In the genomic region with DNA sequence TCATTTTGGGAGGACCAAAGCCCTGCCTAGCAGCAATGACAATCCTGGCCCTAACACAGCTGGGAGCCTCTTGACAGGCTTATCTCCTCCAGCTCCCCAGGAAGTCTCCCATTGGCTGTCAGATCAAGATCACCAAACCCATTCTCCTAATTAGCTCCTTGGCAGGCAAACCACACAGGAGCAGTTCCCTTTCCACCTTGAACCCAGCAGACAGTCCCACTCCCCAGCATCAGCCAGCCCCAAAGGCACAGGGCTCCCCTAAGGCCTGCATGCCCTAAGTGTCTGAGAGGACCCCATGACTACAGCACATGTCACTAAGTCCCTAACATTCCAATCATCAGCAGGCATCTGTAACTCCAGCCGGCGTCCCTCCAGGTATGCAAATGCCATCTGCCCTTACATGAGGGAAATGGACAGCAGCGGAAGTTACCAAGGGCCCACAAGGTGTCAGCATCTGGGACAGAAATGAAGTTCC, we compare ENCODE assay signal across 1 cellular context.
TF ChIP-seq lines count a peak whose summit lies in the region.

No MANE protein-coding gene starts in this region.

TF ChIP-seq in HEK293, 187 proteins besides CTCF, POLR2A, EP300 and RAD21 (continued from another document and continues in another):
- TF ChIP-seq HOXD13 (CRISPR knock-in tag; IDR thresholded peaks at IDR 0.05; ENCODE audit: borderline replicate concordance), result no peak
- TF ChIP-seq, protein P1, sequence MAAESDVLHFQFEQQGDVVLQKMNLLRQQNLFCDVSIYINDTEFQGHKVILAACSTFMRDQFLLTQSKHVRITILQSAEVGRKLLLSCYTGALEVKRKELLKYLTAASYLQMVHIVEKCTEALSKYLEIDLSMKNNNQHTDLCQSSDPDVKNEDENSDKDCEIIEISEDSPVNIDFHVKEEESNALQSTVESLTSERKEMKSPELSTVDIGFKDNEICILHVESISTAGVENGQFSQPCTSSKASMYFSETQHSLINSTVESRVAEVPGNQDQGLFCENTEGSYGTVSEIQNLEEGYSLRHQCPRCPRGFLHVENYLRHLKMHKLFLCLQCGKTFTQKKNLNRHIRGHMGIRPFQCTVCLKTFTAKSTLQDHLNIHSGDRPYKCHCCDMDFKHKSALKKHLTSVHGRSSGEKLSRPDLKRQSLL (tag by site-specific recombination; IDR thresholded peaks at IDR 0.05), result no peak
- no peak for TF ChIP-seq ZNF830 (tag by site-specific recombination; IDR thresholded peaks at IDR 0.05; ENCODE audit: low read depth)
- no peak for TF ChIP-seq TRIM28 (IDR thresholded peaks at IDR 0.05; ENCODE audit: borderline replicate concordance, low read length)
- TF ChIP-seq OSR2 (tag by site-specific recombination; IDR thresholded peaks at IDR 0.05), result peak; percentile 97
- TF ChIP-seq KLF10 (tag by site-specific recombination; IDR thresholded peaks at IDR 0.05), result 0 out of 2 replicates have a peak, but pooled peaks have one; percentile 4
- TF ChIP-seq GLIS1 (tag by site-specific recombination; IDR thresholded peaks at IDR 0.05), result peak; percentile 81
- no peak for TF ChIP-seq ZNF112 (tag by site-specific recombination; IDR thresholded peaks at IDR 0.05)
- TF ChIP-seq ZIC2 (tag by site-specific recombination; IDR thresholded peaks at IDR 0.05), result peak; percentile 95
- TF ChIP-seq ZNF843 (tag by site-specific recombination; IDR thresholded peaks at IDR 0.05), result peak; percentile 87
- TF ChIP-seq ZNF629 (tag by site-specific recombination; IDR thresholded peaks at IDR 0.05), result peak; percentile 72
- TF ChIP-seq, protein P2, sequence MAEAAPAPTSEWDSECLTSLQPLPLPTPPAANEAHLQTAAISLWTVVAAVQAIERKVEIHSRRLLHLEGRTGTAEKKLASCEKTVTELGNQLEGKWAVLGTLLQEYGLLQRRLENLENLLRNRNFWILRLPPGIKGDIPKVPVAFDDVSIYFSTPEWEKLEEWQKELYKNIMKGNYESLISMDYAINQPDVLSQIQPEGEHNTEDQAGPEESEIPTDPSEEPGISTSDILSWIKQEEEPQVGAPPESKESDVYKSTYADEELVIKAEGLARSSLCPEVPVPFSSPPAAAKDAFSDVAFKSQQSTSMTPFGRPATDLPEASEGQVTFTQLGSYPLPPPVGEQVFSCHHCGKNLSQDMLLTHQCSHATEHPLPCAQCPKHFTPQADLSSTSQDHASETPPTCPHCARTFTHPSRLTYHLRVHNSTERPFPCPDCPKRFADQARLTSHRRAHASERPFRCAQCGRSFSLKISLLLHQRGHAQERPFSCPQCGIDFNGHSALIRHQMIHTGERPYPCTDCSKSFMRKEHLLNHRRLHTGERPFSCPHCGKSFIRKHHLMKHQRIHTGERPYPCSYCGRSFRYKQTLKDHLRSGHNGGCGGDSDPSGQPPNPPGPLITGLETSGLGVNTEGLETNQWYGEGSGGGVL (tag by site-specific recombination; IDR thresholded peaks at IDR 0.05), result no peak
- TF ChIP-seq GLI4 (tag by site-specific recombination; IDR thresholded peaks at IDR 0.05), result no peak
- no peak for TF ChIP-seq ZBTB7A (tag by site-specific recombination; IDR thresholded peaks at IDR 0.05; ENCODE audit: low read depth)
- no peak for TF ChIP-seq ZNF707 (tag by site-specific recombination; IDR thresholded peaks at IDR 0.05)
- TF ChIP-seq FEZF1 (tag by site-specific recombination; IDR thresholded peaks at IDR 0.05), result peak; percentile 89
- no peak for TF ChIP-seq ZNF311 (tag by site-specific recombination; IDR thresholded peaks at IDR 0.05; ENCODE audit: borderline replicate concordance)
- TF ChIP-seq, protein P3, sequence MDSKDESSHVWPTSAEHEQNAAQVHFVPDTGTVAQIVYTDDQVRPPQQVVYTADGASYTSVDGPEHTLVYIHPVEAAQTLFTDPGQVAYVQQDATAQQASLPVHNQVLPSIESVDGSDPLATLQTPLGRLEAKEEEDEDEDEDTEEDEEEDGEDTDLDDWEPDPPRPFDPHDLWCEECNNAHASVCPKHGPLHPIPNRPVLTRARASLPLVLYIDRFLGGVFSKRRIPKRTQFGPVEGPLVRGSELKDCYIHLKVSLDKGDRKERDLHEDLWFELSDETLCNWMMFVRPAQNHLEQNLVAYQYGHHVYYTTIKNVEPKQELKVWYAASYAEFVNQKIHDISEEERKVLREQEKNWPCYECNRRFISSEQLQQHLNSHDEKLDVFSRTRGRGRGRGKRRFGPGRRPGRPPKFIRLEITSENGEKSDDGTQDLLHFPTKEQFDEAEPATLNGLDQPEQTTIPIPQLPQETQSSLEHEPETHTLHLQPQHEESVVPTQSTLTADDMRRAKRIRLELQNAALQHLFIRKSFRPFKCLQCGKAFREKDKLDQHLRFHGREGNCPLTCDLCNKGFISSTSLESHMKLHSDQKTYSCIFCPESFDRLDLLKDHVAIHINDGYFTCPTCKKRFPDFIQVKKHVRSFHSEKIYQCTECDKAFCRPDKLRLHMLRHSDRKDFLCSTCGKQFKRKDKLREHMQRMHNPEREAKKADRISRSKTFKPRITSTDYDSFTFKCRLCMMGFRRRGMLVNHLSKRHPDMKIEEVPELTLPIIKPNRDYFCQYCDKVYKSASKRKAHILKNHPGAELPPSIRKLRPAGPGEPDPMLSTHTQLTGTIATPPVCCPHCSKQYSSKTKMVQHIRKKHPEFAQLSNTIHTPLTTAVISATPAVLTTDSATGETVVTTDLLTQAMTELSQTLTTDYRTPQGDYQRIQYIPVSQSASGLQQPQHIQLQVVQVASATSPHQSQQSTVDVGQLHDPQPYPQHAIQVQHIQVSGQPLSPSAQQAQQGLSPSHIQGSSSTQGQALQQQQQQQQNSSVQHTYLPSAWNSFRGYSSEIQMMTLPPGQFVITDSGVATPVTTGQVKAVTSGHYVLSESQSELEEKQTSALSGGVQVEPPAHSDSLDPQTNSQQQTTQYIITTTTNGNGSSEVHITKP (tag by site-specific recombination; IDR thresholded peaks at IDR 0.05), result peak; percentile 29; the same call in 1 of the 2 replicates
- TF ChIP-seq, protein P4, sequence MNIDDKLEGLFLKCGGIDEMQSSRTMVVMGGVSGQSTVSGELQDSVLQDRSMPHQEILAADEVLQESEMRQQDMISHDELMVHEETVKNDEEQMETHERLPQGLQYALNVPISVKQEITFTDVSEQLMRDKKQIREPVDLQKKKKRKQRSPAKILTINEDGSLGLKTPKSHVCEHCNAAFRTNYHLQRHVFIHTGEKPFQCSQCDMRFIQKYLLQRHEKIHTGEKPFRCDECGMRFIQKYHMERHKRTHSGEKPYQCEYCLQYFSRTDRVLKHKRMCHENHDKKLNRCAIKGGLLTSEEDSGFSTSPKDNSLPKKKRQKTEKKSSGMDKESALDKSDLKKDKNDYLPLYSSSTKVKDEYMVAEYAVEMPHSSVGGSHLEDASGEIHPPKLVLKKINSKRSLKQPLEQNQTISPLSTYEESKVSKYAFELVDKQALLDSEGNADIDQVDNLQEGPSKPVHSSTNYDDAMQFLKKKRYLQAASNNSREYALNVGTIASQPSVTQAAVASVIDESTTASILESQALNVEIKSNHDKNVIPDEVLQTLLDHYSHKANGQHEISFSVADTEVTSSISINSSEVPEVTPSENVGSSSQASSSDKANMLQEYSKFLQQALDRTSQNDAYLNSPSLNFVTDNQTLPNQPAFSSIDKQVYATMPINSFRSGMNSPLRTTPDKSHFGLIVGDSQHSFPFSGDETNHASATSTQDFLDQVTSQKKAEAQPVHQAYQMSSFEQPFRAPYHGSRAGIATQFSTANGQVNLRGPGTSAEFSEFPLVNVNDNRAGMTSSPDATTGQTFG (tag by site-specific recombination; IDR thresholded peaks at IDR 0.05; ENCODE audit: borderline replicate concordance), result no peak
- no peak for TF ChIP-seq ZNF394 (tag by site-specific recombination; IDR thresholded peaks at IDR 0.05; ENCODE audit: borderline replicate concordance)
- TF ChIP-seq ZNF146 (tag by site-specific recombination; IDR thresholded peaks at IDR 0.05), result no peak
- TF ChIP-seq, protein P5, sequence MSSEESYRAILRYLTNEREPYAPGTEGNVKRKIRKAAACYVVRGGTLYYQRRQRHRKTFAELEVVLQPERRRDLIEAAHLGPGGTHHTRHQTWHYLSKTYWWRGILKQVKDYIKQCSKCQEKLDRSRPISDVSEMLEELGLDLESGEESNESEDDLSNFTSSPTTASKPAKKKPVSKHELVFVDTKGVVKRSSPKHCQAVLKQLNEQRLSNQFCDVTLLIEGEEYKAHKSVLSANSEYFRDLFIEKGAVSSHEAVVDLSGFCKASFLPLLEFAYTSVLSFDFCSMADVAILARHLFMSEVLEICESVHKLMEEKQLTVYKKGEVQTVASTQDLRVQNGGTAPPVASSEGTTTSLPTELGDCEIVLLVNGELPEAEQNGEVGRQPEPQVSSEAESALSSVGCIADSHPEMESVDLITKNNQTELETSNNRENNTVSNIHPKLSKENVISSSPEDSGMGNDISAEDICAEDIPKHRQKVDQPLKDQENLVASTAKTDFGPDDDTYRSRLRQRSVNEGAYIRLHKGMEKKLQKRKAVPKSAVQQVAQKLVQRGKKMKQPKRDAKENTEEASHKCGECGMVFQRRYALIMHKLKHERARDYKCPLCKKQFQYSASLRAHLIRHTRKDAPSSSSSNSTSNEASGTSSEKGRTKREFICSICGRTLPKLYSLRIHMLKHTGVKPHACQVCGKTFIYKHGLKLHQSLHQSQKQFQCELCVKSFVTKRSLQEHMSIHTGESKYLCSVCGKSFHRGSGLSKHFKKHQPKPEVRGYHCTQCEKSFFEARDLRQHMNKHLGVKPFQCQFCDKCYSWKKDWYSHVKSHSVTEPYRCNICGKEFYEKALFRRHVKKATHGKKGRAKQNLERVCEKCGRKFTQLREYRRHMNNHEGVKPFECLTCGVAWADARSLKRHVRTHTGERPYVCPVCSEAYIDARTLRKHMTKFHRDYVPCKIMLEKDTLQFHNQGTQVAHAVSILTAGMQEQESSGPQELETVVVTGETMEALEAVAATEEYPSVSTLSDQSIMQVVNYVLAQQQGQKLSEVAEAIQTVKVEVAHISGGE (tag by site-specific recombination; conservative IDR thresholded peaks at IDR 0.05; ENCODE audit: low read depth), result no peak
- TF ChIP-seq, protein P6, sequence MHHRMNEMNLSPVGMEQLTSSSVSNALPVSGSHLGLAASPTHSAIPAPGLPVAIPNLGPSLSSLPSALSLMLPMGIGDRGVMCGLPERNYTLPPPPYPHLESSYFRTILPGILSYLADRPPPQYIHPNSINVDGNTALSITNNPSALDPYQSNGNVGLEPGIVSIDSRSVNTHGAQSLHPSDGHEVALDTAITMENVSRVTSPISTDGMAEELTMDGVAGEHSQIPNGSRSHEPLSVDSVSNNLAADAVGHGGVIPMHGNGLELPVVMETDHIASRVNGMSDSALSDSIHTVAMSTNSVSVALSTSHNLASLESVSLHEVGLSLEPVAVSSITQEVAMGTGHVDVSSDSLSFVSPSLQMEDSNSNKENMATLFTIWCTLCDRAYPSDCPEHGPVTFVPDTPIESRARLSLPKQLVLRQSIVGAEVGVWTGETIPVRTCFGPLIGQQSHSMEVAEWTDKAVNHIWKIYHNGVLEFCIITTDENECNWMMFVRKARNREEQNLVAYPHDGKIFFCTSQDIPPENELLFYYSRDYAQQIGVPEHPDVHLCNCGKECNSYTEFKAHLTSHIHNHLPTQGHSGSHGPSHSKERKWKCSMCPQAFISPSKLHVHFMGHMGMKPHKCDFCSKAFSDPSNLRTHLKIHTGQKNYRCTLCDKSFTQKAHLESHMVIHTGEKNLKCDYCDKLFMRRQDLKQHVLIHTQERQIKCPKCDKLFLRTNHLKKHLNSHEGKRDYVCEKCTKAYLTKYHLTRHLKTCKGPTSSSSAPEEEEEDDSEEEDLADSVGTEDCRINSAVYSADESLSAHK (tag by site-specific recombination; IDR thresholded peaks at IDR 0.05), result peak; percentile 63; the same call in 1 of the 2 replicates
- TF ChIP-seq, protein P7, sequence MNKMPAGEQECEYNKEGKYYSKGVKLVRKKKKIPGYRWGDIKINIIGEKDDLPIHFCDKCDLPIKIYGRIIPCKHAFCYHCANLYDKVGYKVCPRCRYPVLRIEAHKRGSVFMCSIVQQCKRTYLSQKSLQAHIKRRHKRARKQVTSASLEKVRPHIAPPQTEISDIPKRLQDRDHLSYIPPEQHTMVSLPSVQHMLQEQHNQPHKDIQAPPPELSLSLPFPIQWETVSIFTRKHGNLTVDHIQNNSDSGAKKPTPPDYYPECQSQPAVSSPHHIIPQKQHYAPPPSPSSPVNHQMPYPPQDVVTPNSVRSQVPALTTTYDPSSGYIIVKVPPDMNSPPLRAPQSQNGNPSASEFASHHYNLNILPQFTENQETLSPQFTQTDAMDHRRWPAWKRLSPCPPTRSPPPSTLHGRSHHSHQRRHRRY (tag by site-specific recombination; IDR thresholded peaks at IDR 0.05), result no peak
- no peak for TF ChIP-seq ZNF701 (tag by site-specific recombination; IDR thresholded peaks at IDR 0.05)
- TF ChIP-seq ZNF16 (tag by site-specific recombination; IDR thresholded peaks at IDR 0.05; ENCODE audit: low read depth), result no peak
- no peak for TF ChIP-seq ZNF175 (tag by site-specific recombination; IDR thresholded peaks at IDR 0.05)
- no peak for TF ChIP-seq SCRT2 (tag by site-specific recombination; IDR thresholded peaks at IDR 0.05)
- TF ChIP-seq, protein P8, sequence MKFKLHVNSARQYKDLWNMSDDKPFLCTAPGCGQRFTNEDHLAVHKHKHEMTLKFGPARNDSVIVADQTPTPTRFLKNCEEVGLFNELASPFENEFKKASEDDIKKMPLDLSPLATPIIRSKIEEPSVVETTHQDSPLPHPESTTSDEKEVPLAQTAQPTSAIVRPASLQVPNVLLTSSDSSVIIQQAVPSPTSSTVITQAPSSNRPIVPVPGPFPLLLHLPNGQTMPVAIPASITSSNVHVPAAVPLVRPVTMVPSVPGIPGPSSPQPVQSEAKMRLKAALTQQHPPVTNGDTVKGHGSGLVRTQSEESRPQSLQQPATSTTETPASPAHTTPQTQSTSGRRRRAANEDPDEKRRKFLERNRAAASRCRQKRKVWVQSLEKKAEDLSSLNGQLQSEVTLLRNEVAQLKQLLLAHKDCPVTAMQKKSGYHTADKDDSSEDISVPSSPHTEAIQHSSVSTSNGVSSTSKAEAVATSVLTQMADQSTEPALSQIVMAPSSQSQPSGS (tag by site-specific recombination; IDR thresholded peaks at IDR 0.05; ENCODE audit: low read depth), result 0 out of 2 replicates have a peak, but pooled peaks have one; percentile 19
- no peak for TF ChIP-seq ZFP3 (tag by site-specific recombination; IDR thresholded peaks at IDR 0.05; ENCODE audit: low read depth)
- TF ChIP-seq, protein P9, sequence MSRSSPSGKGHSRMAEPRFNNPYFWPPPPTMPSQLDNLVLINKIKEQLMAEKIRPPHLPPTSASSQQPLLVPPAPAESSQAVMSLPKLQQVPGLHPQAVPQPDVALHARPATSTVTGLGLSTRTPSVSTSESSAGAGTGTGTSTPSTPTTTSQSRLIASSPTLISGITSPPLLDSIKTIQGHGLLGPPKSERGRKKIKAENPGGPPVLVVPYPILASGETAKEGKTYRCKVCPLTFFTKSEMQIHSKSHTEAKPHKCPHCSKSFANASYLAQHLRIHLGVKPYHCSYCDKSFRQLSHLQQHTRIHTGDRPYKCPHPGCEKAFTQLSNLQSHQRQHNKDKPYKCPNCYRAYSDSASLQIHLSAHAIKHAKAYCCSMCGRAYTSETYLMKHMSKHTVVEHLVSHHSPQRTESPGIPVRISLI (tag by site-specific recombination; IDR thresholded peaks at IDR 0.05), result no peak
